In genomic region chr5:39193553-39194465, GRCh38 we compare ENCODE assay signal across 1 cellular context.
A peak's percentile ranks its signal among the peaks of the same experiment; 100 is the strongest.
TF ChIP-seq lines count a peak whose summit lies in the region.

No MANE protein-coding gene starts in this region.

TF ChIP-seq in K562, 482 proteins besides CTCF, POLR2A, EP300 and RAD21 (continues in another document):
- TF ChIP-seq SLC30A9 (CRISPR knock-in tag; IDR thresholded peaks at IDR 0.05): no peak
- no peak for TF ChIP-seq ZNF146 (CRISPR knock-in tag; IDR thresholded peaks at IDR 0.05; ENCODE audit: unreplicated experiment)
- TF ChIP-seq ZNF518B (CRISPR knock-in tag; IDR thresholded peaks at IDR 0.05): no peak
- no peak for TF ChIP-seq HMGN3 (IDR thresholded peaks at IDR 0.05; ENCODE audit: borderline replicate concordance, extremely low read depth, insufficient read length, low read depth, low read length)
- TF ChIP-seq TFAM (CRISPR knock-in tag; conservative IDR thresholded peaks at IDR 0.05): no peak
- TF ChIP-seq ARID2 (IDR thresholded peaks at IDR 0.05): no peak
- TF ChIP-seq SRSF9 (IDR thresholded peaks at IDR 0.05; ENCODE audit: borderline replicate concordance, low read depth, low read length): no peak
- TF ChIP-seq ZNF124 (CRISPR knock-in tag; IDR thresholded peaks at IDR 0.05): no peak
- no peak for TF ChIP-seq ZNF583 (CRISPR knock-in tag; IDR thresholded peaks at IDR 0.05)
- peak; percentile 67; the same call in 1 of the 2 replicates for TF ChIP-seq MECOM (CRISPR knock-in tag; IDR thresholded peaks at IDR 0.05)
- TF ChIP-seq IRF2 (CRISPR knock-in tag; IDR thresholded peaks at IDR 0.05): no peak
- no peak for TF ChIP-seq ETS2 (tag; IDR thresholded peaks at IDR 0.05; ENCODE audit: borderline replicate concordance, poor library complexity, severe bottlenecking)
- TF ChIP-seq CHD1 (IDR thresholded peaks at IDR 0.05; ENCODE audit: low read length): no peak
- TF ChIP-seq CBFA2T3 (IDR thresholded peaks at IDR 0.05): peak; percentile 62
- no peak for TF ChIP-seq DNMT1 (IDR thresholded peaks at IDR 0.05)
- TF ChIP-seq CHD4 (IDR thresholded peaks at IDR 0.05; ENCODE audit: insufficient read depth, insufficient replicate concordance, low read depth, low read length, poor library complexity, severe bottlenecking): no peak
- TF ChIP-seq LEF1 (IDR thresholded peaks at IDR 0.05): no peak; the same call in 1 of the 2 replicates
- TF ChIP-seq ZFP91 (CRISPR knock-in tag; IDR thresholded peaks at IDR 0.05): no peak
- TF ChIP-seq ETV1 (tag; conservative IDR thresholded peaks at IDR 0.05; ENCODE audit: low read depth): 0 out of 2 replicates have a peak, but pooled peaks have one; percentile 9
- no peak for TF ChIP-seq ZNF282 (CRISPR knock-in tag; IDR thresholded peaks at IDR 0.05)
- TF ChIP-seq TCF3 (CRISPR knock-in tag; IDR thresholded peaks at IDR 0.05): peak; percentile 35; the same call in 1 of the 2 replicates
- no peak for TF ChIP-seq ZNF324 (CRISPR knock-in tag; IDR thresholded peaks at IDR 0.05)
- no peak for TF ChIP-seq DACH1 (IDR thresholded peaks at IDR 0.05; ENCODE audit: partially characterized antibody)
- TF ChIP-seq HMG20A (CRISPR knock-in tag; conservative IDR thresholded peaks at IDR 0.05): no peak
- TF ChIP-seq ZBTB26 (CRISPR knock-in tag; IDR thresholded peaks at IDR 0.05): no peak
- no peak for TF ChIP-seq ESRRB (CRISPR knock-in tag; IDR thresholded peaks at IDR 0.05; ENCODE audit: borderline replicate concordance)
- no peak for TF ChIP-seq NELFE (IDR thresholded peaks at IDR 0.05; ENCODE audit: insufficient read depth, insufficient read length)
- no peak for TF ChIP-seq ZNF444 (CRISPR knock-in tag; IDR thresholded peaks at IDR 0.05)
- no peak for TF ChIP-seq THRB (CRISPR knock-in tag; conservative IDR thresholded peaks at IDR 0.05)
- no peak for TF ChIP-seq PHF8 (IDR thresholded peaks at IDR 0.05; ENCODE audit: borderline replicate concordance, low read length)
- no peak for TF ChIP-seq BCOR (IDR thresholded peaks at IDR 0.05)
- TF ChIP-seq NR2C1 (IDR thresholded peaks at IDR 0.05): no peak
- TF ChIP-seq NR2C1 (tag; IDR thresholded peaks at IDR 0.05): no peak
- no peak for TF ChIP-seq E2F6 (IDR thresholded peaks at IDR 0.05; ENCODE audit: borderline replicate concordance in 1 of 2, extremely low read depth in 1 of 2, insufficient read depth in 1 of 2, insufficient read length in 1 of 2, low read depth in 1 of 2, low read length in 1 of 2, poor library complexity in 1 of 2, severe bottlenecking in 1 of 2)
- TF ChIP-seq CTBP1 (IDR thresholded peaks at IDR 0.05; ENCODE audit: borderline replicate concordance): no peak
- TF ChIP-seq KAT2B (IDR thresholded peaks at IDR 0.05; ENCODE audit: low read depth, low read length): no peak
- TF ChIP-seq KDM1A (IDR thresholded peaks at IDR 0.05): peak; percentile 94 to 96
- peak; percentile 90 for TF ChIP-seq GTF2E2 (tag; IDR thresholded peaks at IDR 0.05)
- no peak for TF ChIP-seq JUND (IDR thresholded peaks at IDR 0.05; ENCODE audit: borderline replicate concordance, low read depth, low read length)
- TF ChIP-seq JUND (tag; IDR thresholded peaks at IDR 0.05; ENCODE audit: borderline replicate concordance, low read depth, low read length): no peak
- TF ChIP-seq RBM17 (IDR thresholded peaks at IDR 0.05; ENCODE audit: borderline replicate concordance, low read depth, low read length): no peak
- no peak for TF ChIP-seq ZFP30 (CRISPR knock-in tag; IDR thresholded peaks at IDR 0.05; ENCODE audit: borderline replicate concordance)
- TF ChIP-seq MIER1 (IDR thresholded peaks at IDR 0.05; ENCODE audit: low read depth): no peak
- TF ChIP-seq CTCFL (IDR thresholded peaks at IDR 0.05; ENCODE audit: borderline replicate concordance, insufficient read depth, low read depth, low read length, poor library complexity, severe bottlenecking): no peak
- TF ChIP-seq MEF2D (tag; conservative IDR thresholded peaks at IDR 0.05; ENCODE audit: low read depth): no peak
- no peak for TF ChIP-seq MITF (IDR thresholded peaks at IDR 0.05)
- TF ChIP-seq NFE2 (IDR thresholded peaks at IDR 0.05; ENCODE audit: low read depth): no peak
- no peak for TF ChIP-seq MXD1 (CRISPR knock-in tag; IDR thresholded peaks at IDR 0.05; ENCODE audit: borderline replicate concordance, poor library complexity, severe bottlenecking)
- TF ChIP-seq PATZ1 (CRISPR knock-in tag; IDR thresholded peaks at IDR 0.05; ENCODE audit: borderline replicate concordance): no peak
- TF ChIP-seq HCFC1 (IDR thresholded peaks at IDR 0.05; ENCODE audit: low read depth, low read length): no peak
- no peak for TF ChIP-seq ZBTB17 (CRISPR knock-in tag; IDR thresholded peaks at IDR 0.05)
- TF ChIP-seq IRF1 (CRISPR knock-in tag; IDR thresholded peaks at IDR 0.05; ENCODE audit: borderline replicate concordance): no peak
- TF ChIP-seq MBD1 (CRISPR knock-in tag; IDR thresholded peaks at IDR 0.05): no peak
- TF ChIP-seq NCOR1 (IDR thresholded peaks at IDR 0.05): peak; percentile 1; the same call in 1 of the 2 replicates
- TF ChIP-seq ZNF589 (CRISPR knock-in tag; IDR thresholded peaks at IDR 0.05; ENCODE audit: low read depth): no peak
